ENCODE assay signal across 8 cellular contexts in the genomic region with DNA sequence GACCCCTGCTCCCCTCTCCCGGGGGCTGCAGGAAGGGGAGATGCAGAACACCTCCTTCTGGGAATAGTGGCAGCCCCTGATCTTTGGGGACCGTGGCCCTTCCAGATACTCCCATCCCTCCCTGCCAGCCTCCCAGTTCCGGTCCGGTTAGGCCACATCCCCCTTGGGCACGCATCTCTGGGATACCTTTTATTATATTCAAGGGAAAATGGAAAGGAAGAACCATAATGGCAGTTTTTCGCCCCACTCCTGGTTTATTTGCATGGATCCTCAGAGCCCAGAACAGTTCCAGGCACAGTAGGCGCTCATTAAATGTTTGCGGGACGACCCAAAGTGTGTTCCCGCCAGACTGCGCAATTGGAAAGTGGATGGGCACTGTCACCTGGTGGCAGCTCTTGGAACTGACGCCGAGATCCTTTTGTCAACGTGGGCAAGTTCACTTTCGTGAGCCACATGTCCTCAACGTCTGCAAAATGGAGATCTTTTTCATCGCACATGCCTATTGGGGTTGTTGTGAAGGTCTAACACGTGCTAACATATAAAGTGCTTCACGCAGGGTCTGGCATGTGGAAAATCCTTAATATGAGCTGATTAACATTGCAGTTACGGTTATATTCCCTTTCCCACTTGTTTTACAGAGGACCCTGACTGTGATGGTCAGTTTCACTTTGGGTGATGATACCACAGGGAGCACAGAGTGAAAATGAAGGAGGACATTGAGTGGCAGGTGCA. TPM values are rescaled to one million over a fixed set of nuclear protein-coding genes. Genes with fewer than 3 reads are reported as not detected.
DNase-seq lines count a peak whose midpoint lies in the region; ATAC-seq, FAIRE-seq and TF ChIP-seq lines count a peak whose summit lies in the region.

No MANE protein-coding gene starts in this region.

- DNase-seq in GM12865 (ENCODE audit: low read depth) (peak; percentile 87), HPDE6-E6E7 (ENCODE audit: extremely low spot score) (peak; percentile 47), endothelial cell of umbilical vein (ENCODE audit: low read depth, low spot score) (peak; percentile 84), myocyte (ENCODE audit: low read depth) (peak; percentile 80)
- DNase-seq in activated CD8-positive, alpha-beta memory T cell treated with anti-CD3 and anti-CD28 coated beads, Interleukin-2, amount 50 U/mL, for 4 hours: peak; percentile 78
- peak; percentile 47 to 70 for DNase-seq in stimulated activated CD8-positive, alpha-beta memory T cell treated with anti-CD3 and anti-CD28 coated beads, Interleukin-4, amount 100 ng/mL, for 4 hours (ENCODE audit: low read depth in 2 of 2, low spot score in 1 of 2)

- FAIRE-seq in endothelial cell of umbilical vein (lab: Jason Lieb, UNC): peak; percentile 96

- no TSS peak for BruUV-seq in endothelial cell of umbilical vein (replicated peaks; lab: Mats Ljungman, UMichigan)

- H3K4me1 ChIP-seq in OCI-LY1 (ENCODE audit: insufficient read depth, low read length, severe bottlenecking): peaks cover 4% of the 10 kb centered on the region
- peaks cover 21% of the 10 kb centered on the region for H3K4me1 ChIP-seq in endothelial cell of umbilical vein (ENCODE audit: control insufficient read depth, extremely low read depth, insufficient read depth, low read length)

- no peak for TF ChIP-seq POLR2A in endothelial cell of umbilical vein (IDR thresholded peaks at IDR 0.05; ENCODE audit: low read depth, low read length)

- H3K9me1 ChIP-seq in endothelial cell of umbilical vein (replicated peaks; ENCODE audit: control insufficient read depth, extremely low read depth, insufficient read depth, low read length): no peaks in the 10 kb centered on the region

- CTCF ChIA-PET in endothelial cell of umbilical vein (lab: Charles Lee): interaction anchor here (0.8 to 8.5 kb wide), 35 partner anchors 13 to 499 kb away, joined by 3 to 251 read pairs (median 3); a partner anchor contains a TSS

- ATAC-seq in GM21360 (IDR thresholded peaks at IDR 0.05; ENCODE audit: unreplicated experiment): no peak

- TF ChIP-seq CTCF in GM12865 (IDR thresholded peaks at IDR 0.05; ENCODE audit: insufficient read depth, low read depth, low read length, missing control alignments) (peak; percentile 100), OCI-LY1 (IDR thresholded peaks at IDR 0.05; ENCODE audit: low read length) (peak; percentile 97), endothelial cell of umbilical vein (IDR thresholded peaks at IDR 0.05; ENCODE audit: extremely low read depth in 1 of 2, insufficient read depth in 1 of 2, low read depth in 1 of 2, low read length in 2 of 2) (peak; percentile 99)

- no peak overlapping the region for H3K27ac ChIP-seq in OCI-LY1 (ENCODE audit: low read depth, low read length, poor library complexity, severe bottlenecking)
- H3K27ac ChIP-seq in endothelial cell of umbilical vein (ENCODE audit: insufficient read depth, low read depth, low read length): no peak overlapping the region

- POLR2A ChIA-PET in endothelial cell of umbilical vein (lab: Charles Lee): interaction anchor here (1.0 kb wide), 2 partner anchors 285 to 297 kb away, joined by 4 to 7 read pairs; no protein-coding TSS in a partner anchor

- peak overlapping the region; percentile 13; the same call in 1 of the 2 replicates for H2AFZ ChIP-seq in OCI-LY1 (ENCODE audit: low read length)
- H2AFZ ChIP-seq in endothelial cell of umbilical vein (ENCODE audit: low read depth, low read length): peak overlapping the region; percentile 97

- H3K9me2 ChIP-seq in OCI-LY1 (ENCODE audit: low read depth, low read length): no peaks in the 10 kb centered on the region

- no peaks in the 10 kb centered on the region for H3K79me2 ChIP-seq in OCI-LY1 (ENCODE audit: insufficient read depth, low read length)
- H3K79me2 ChIP-seq in endothelial cell of umbilical vein (ENCODE audit: control insufficient read depth, insufficient read depth, low read length): no peaks in the 10 kb centered on the region

- no peaks in the 10 kb centered on the region for H3F3A ChIP-seq in OCI-LY1 (ENCODE audit: insufficient read depth, low read length)

- dilution Hi-C loops in endothelial cell of umbilical vein (cut with MboI; ENCODE audit: extremely low pct_ligation_motif_present, low sequenced_read_pairs): no loop called here

- H3K4me3 ChIP-seq in GM12865 (ENCODE audit: low read depth, low read length) (no peak overlapping the region), OCI-LY1 (ENCODE audit: low read depth, low read length, poor library complexity, severe bottlenecking) (no peak overlapping the region), endothelial cell of umbilical vein (replicated peaks in 1 of 3; ENCODE audit: insufficient read depth in 1 of 3, low read depth in 1 of 3, low read length in 3 of 3) (peak overlapping the region in 1 of 3 experiments; percentile 8)

- no peaks in the 10 kb centered on the region for H3K9me3 ChIP-seq in OCI-LY1 (ENCODE audit: low read length)
- H3K9me3 ChIP-seq in endothelial cell of umbilical vein (replicated peaks; ENCODE audit: control insufficient read depth, insufficient read depth, low read length): no peaks in the 10 kb centered on the region

- intact Hi-C loops in endothelial cell of umbilical vein (cut with micrococcal nuclease): loop anchor here (1.0 to 5.0 kb wide), 7 partner anchors 168 to 497 kb away; a partner anchor contains a TSS

- H3K27me3 ChIP-seq in OCI-LY1 (ENCODE audit: insufficient read depth, low read length): no peaks in the 10 kb centered on the region
- peaks cover 1 to 12% of the 10 kb centered on the region in 2 experiments for H3K27me3 ChIP-seq in endothelial cell of umbilical vein (ENCODE audit: control insufficient read depth in 2 of 2, insufficient read depth in 2 of 2, low read length in 2 of 2)

- H3K36me3 ChIP-seq in OCI-LY1 (ENCODE audit: insufficient read depth, low read length): no peaks in the 10 kb centered on the region; the same call in 1 of the 2 replicates
- H3K36me3 ChIP-seq in endothelial cell of umbilical vein (ENCODE audit: control insufficient read depth in 2 of 2, extremely low read depth in 1 of 2, insufficient read depth in 2 of 2, low read length in 2 of 2): no peaks in the 10 kb centered on the region

- H3K4me2 ChIP-seq in OCI-LY1 (ENCODE audit: low read length) (peak overlapping the region; percentile 17; the same call in 1 of the 2 replicates), endothelial cell of umbilical vein (ENCODE audit: insufficient read depth, low read length) (peak overlapping the region; percentile 87)

- H3K9ac ChIP-seq in OCI-LY1 (ENCODE audit: low read length) (no peak overlapping the region), endothelial cell of umbilical vein (replicated peaks; ENCODE audit: extremely low read depth, insufficient read depth, low read length) (no peak overlapping the region)

- H4K20me1 ChIP-seq in OCI-LY1 (ENCODE audit: insufficient read depth, low read length): no peaks in the 10 kb centered on the region
- no peaks in the 10 kb centered on the region for H4K20me1 ChIP-seq in endothelial cell of umbilical vein (replicated peaks; ENCODE audit: control insufficient read depth, extremely low read depth, insufficient read depth, low read length)

TF ChIP-seq in endothelial cell of umbilical vein, 7 proteins besides CTCF, POLR2A, EP300 and RAD21:
- TF ChIP-seq, protein P1, sequence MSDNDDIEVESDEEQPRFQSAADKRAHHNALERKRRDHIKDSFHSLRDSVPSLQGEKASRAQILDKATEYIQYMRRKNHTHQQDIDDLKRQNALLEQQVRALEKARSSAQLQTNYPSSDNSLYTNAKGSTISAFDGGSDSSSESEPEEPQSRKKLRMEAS (IDR thresholded peaks at IDR 0.05; ENCODE audit: insufficient read depth, insufficient read length): peak; percentile 87
- TF ChIP-seq FOS (IDR thresholded peaks at IDR 0.05; ENCODE audit: borderline replicate concordance, insufficient read depth, low read length) (peak; percentile 15), EZH2 (IDR thresholded peaks at IDR 0.05; ENCODE audit: borderline replicate concordance, low read depth, low read length, severe bottlenecking) (no peak), POLR2AphosphoS5 (IDR thresholded peaks at IDR 0.05; ENCODE audit: insufficient read depth, low read depth, low read length) (no peak), JUN (IDR thresholded peaks at IDR 0.05; ENCODE audit: borderline replicate concordance, insufficient read depth, insufficient read length, low read depth) (no peak)

RNA-seq across cellular contexts. Expression of a gene that starts 1.6 kb away (rescaled TPM):
- total RNA-seq in endothelial cell of umbilical vein (24.3 and 42.3 TPM in 2 replicates), myocyte (26.5 and 52.9 TPM in 2 replicates)
- polyA plus RNA-seq in endothelial cell of umbilical vein: 42.3 and 51.9 TPM in 2 replicates
- polyA plus RNA-seq in endothelial cell of umbilical vein (2011; cell fraction: cytosol; rRNA removed): 21.9 and 23.3 TPM in 2 replicates
- 19.3 and 20.5 TPM in 2 replicates for polyA plus RNA-seq in endothelial cell of umbilical vein (2011; cell fraction: nucleus; rRNA removed)
- 14.4 and 16.3 TPM in 2 replicates for polyA plus RNA-seq in endothelial cell of umbilical vein (2012)
- polyA minus RNA-seq in endothelial cell of umbilical vein: 32.0 and 37.2 TPM in 2 replicates
- polyA minus RNA-seq in endothelial cell of umbilical vein (2011; cell fraction: cytosol; rRNA and poly(A)+ RNA removed): 0.31 TPM
- polyA minus RNA-seq in endothelial cell of umbilical vein (2011; cell fraction: nucleus; rRNA and poly(A)+ RNA removed): 16.2 and 16.7 TPM in 2 replicates
- 44.6 TPM for polyA plus RNA-seq in myocyte (2012)
